Comparison of ENCODE assay signal across 28 cellular contexts in the genomic region with DNA sequence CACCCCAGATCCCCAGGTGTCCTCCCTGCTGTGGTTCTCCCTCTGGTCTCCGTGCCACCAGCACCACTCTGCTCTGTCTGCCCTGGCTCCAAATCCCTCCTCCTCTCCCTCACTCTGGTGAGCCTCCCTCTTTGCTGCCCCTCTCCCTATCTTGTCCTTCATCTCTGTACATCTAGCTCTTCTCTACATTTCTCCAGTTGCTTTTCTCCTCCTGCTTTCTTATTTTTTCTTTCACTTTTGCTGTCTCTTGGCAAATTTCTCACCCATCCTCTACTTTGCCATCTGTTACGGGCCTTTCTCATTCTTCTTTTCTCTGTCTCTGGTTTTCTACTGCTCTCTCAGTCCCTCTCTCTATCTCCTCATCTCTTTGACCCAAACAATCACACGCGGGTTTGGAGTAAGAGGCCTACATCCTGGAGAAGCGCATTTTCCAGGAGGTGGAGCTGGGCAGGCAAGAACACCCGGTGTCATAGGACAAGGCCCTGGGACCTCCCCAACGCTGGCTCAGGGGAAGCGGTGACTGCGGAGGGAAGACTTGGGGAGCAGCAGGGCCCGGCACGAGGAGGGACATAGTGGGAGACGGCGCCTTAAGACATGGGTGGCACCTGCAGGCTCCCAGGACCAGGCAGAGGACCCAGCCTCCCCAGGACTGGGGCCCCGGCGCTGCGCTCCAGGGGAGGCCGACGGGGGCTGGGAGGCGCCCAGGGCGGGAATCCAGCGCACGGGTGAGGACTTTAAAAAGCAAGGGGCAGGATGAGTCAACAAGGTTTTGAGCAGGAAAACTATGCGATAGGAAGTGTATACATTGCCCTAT. TPM values are rescaled to one million over a fixed set of nuclear protein-coding genes. Genes with fewer than 3 reads are reported as not detected.
DNase-seq lines count a peak whose midpoint lies in the region; FAIRE-seq and TF ChIP-seq lines count a peak whose summit lies in the region.
"Had no signal": no experiment of that assay in that cellular context is flagged by ENCODE, and none has a peak within 500 bp of the region (broad histone marks: within the 10 kb centered on the region; RNA-seq: fewer than 3 reads in every experiment).

No MANE protein-coding gene starts in this region.

- peak overlapping the region; percentile 76 for H4K8ac ChIP-seq in trophoblast cell (ENCODE audit: low read depth, low read length)

- H3K4ac ChIP-seq in trophoblast cell (ENCODE audit: low read depth, low read length), result peak overlapping the region; percentile 53

- H2BK5ac ChIP-seq in trophoblast cell (ENCODE audit: low read depth, low read length, poor library complexity), result peak overlapping the region; percentile 91

- H3K27me3 ChIP-seq in hepatocyte (no peaks in the 10 kb centered on the region), trophoblast cell (ENCODE audit: insufficient read depth, low read length) (no peaks in the 10 kb centered on the region), small intestine (ENCODE audit: control insufficient read depth in 2 of 2, insufficient read depth in 2 of 2, low read length in 2 of 2) (no peaks in the 10 kb centered on the region)
- H3K27me3 ChIP-seq: gastrocnemius medialis, MG63, sigmoid colon, vagina had no signal

- H3K4me3 ChIP-seq in hepatocyte (no peak overlapping the region), trophoblast cell (ENCODE audit: low read depth, low read length) (no peak overlapping the region), small intestine (ENCODE audit: low read depth in 1 of 2, low read length in 2 of 2) (no peak overlapping the region)
- H3K4me3 ChIP-seq: gastrocnemius medialis, HAP-1, MG63, sigmoid colon, thoracic aorta, vagina had no signal

- H3K9ac ChIP-seq in trophoblast cell (ENCODE audit: low read length), result no peak overlapping the region

- H4K91ac ChIP-seq in trophoblast cell (ENCODE audit: low read depth, low read length), result peak overlapping the region; percentile 88

- H3K79me2 ChIP-seq in hepatocyte (peaks cover 35% of the 10 kb centered on the region), trophoblast cell (ENCODE audit: control insufficient read depth, insufficient read depth, low read length, poor library complexity) (peaks cover 12% of the 10 kb centered on the region)

- FAIRE-seq in small intestine (lab: Jason Lieb, UNC), result no peak
- FAIRE-seq: RCC 7860 had no signal

- no peaks in the 10 kb centered on the region for H3K9me2 ChIP-seq in hepatocyte (replicated peaks; ENCODE audit: insufficient read depth)

- no peak for TF ChIP-seq CTCF in hepatocyte (IDR thresholded peaks at IDR 0.05; ENCODE audit: poor library complexity)

- peak overlapping the region; percentile 85 for H4K12ac ChIP-seq in trophoblast cell (ENCODE audit: low read depth, low read length)

- peak overlapping the region; percentile 89 for H3K14ac ChIP-seq in trophoblast cell (ENCODE audit: low read length)

- H3K4me2 ChIP-seq in hepatocyte (peak overlapping the region; percentile 66), trophoblast cell (ENCODE audit: low read length) (no peak overlapping the region)

- H2BK12ac ChIP-seq in trophoblast cell (ENCODE audit: low read length), result peak overlapping the region; percentile 69

- H3K23ac ChIP-seq in trophoblast cell (ENCODE audit: low read length), result no peak overlapping the region

- peaks cover 37% of the 10 kb centered on the region for H3K4me1 ChIP-seq in hepatocyte (ENCODE audit: insufficient read depth)
- peaks cover 20 to 27% of the 10 kb centered on the region in 2 experiments for H3K4me1 ChIP-seq in trophoblast cell (ENCODE audit: control insufficient read depth in 1 of 2, insufficient read depth in 2 of 2, low read length in 2 of 2)
- no peaks in the 10 kb centered on the region for H3K4me1 ChIP-seq in small intestine (ENCODE audit: control insufficient read depth in 2 of 2, insufficient read depth in 1 of 2, low read depth in 1 of 2, low read length in 1 of 2)
- H3K4me1 ChIP-seq: gastrocnemius medialis, HAP-1, vagina had no signal

- H2BK120ac ChIP-seq in trophoblast cell (ENCODE audit: insufficient read depth, low read length, poor library complexity), result peak overlapping the region; percentile 94

- peak overlapping the region; percentile 74 for H3K18ac ChIP-seq in trophoblast cell (ENCODE audit: low read length)

- H3K27ac ChIP-seq in hepatocyte, result peak overlapping the region; percentile 87
- peak overlapping the region; percentile 84 for H3K27ac ChIP-seq in trophoblast cell (ENCODE audit: low read depth, low read length)
- H3K27ac ChIP-seq in small intestine (ENCODE audit: low read depth in 1 of 2, low read length in 1 of 2), result no peak overlapping the region
- H3K27ac ChIP-seq: 22Rv1, gastrocnemius medialis, sigmoid colon, thoracic aorta, vagina had no signal

- peak overlapping the region; percentile 31 for H2AFZ ChIP-seq in hepatocyte
- no peak overlapping the region for H2AFZ ChIP-seq in trophoblast cell (ENCODE audit: insufficient read depth, low read length, poor library complexity)

- H3K79me1 ChIP-seq in trophoblast cell (ENCODE audit: low read length), result peaks cover 25% of the 10 kb centered on the region

- no peaks in the 10 kb centered on the region for H3K36me3 ChIP-seq in hepatocyte (replicated peaks; ENCODE audit: insufficient read depth, low read depth)
- H3K36me3 ChIP-seq in trophoblast cell (ENCODE audit: control insufficient read depth in 1 of 2, insufficient read depth in 2 of 2, low read length in 2 of 2), result peaks cover 40 to 47% of the 10 kb centered on the region in 2 experiments
- peaks cover 5 to 10% of the 10 kb centered on the region in 2 donors for H3K36me3 ChIP-seq in small intestine (ENCODE audit: control insufficient read depth in 2 of 2, insufficient read depth in 2 of 2, low read length in 2 of 2)

- 61% methylated on average over 22 of the region's 23 CpGs for WGBS in hepatocyte (ENCODE audit: low lambda C conversion rate, missing lambda C conversion rate)
- WGBS in trophoblast cell (ENCODE audit: extremely low coverage, insufficient coverage, insufficient read length), result no CpG with 5 or more reads among the region's 23 CpGs
- 85 to 95% (median 87%) methylated on average over 23 of the region's 23 CpGs for WGBS in small intestine, 3 donors

- peak; percentile 12 for DNase-seq in DMS53 (lab: John Stamatoyannopoulos, UW)
- DNase-seq in DMS53 treated with DMSO at 0.1 percent for 48 hours (lab: John Stamatoyannopoulos, UW; ENCODE audit: unreplicated experiment), result no peak
- peak; percentile 4 for DNase-seq in SK-N-DZ (ENCODE audit: low spot score)
- DNase-seq in hepatocyte (ENCODE audit: low spot score), result no peak
- peak in 1 of 2 donors; percentile 36 for DNase-seq in trophoblast cell
- DNase-seq in small intestine, result no peak
- no peak for DNase-seq in NCI-H524 treated with DMSO at 0.1 percent for 48 hours (lab: John Stamatoyannopoulos, UW)
- no peak for DNase-seq in activated gamma-delta T cell (lab: John Stamatoyannopoulos, UW)
- DNase-seq: activated CD4-positive, alpha-beta T cell treated with anti-CD3 and anti-CD28 coated beads, Interleukin-2, amount 50 U/mL, for 48 hours; activated CD8-positive, alpha-beta memory T cell treated with anti-CD3 and anti-CD28 coated beads, Interleukin-2, amount 50 U/mL, for 48 hours; aorta; caudate nucleus; CD4-positive, alpha-beta memory T cell; DMS153; gastrocnemius medialis; hypothalamus; KG1; MG63; naive thymus-derived CD8-positive, alpha-beta T cell; NCI-H2029; sigmoid colon; stimulated activated CD4-positive, alpha-beta T cell treated with anti-CD3 and anti-CD28 coated beads, Interleukin-15, amount 100 ng/mL, for 24 hours; stimulated activated naive CD8-positive, alpha-beta T cell treated with anti-CD3 and anti-CD28 coated beads, Interleukin-15, Interleukin-2, amounts not matched to agents 100 U/mL and 50 U/mL, for 24 hours had no signal

- H2AK5ac ChIP-seq in trophoblast cell (ENCODE audit: low read length), result peak overlapping the region; percentile 79

- no peaks in the 10 kb centered on the region for H4K20me1 ChIP-seq in hepatocyte (ENCODE audit: insufficient read depth, poor library complexity, severe bottlenecking)

- H3K9me3 ChIP-seq in hepatocyte (ENCODE audit: low read depth), result no peaks in the 10 kb centered on the region
- peaks cover 13% of the 10 kb centered on the region for H3K9me3 ChIP-seq in trophoblast cell (ENCODE audit: insufficient read depth, low read depth, low read length)
- H3K9me3 ChIP-seq in small intestine (ENCODE audit: control insufficient read depth, low read depth), result no peaks in the 10 kb centered on the region
- H3K9me3 ChIP-seq: gastrocnemius medialis, HAP-1, sigmoid colon, thoracic aorta, vagina had no signal

RNA-seq across cellular contexts. Expression of a gene that starts 9.9 kb away (rescaled TPM):
- polyA plus RNA-seq in SK-N-DZ (2014; cell fraction: cytosol; rRNA removed), result 6.5 and 9.1 TPM in 2 replicates
- polyA plus RNA-seq in SK-N-DZ (2014; cell fraction: nucleus; rRNA removed), result 4.4 and 5.1 TPM in 2 replicates
- total RNA-seq in hepatocyte, result 11.9 and 21.3 TPM in 2 replicates
- polyA plus RNA-seq in hepatocyte (10.8 and 15.4 TPM in 2 replicates), small intestine (1 to 10 TPM; 2.2 to 4.4 (median 3.4) TPM)
- 37.3 and 37.8 TPM in 2 replicates for polyA plus RNA-seq in trophoblast cell (2013)

Comparison
In these comparisons a context has a peak if more than half of its experiments do, and no peak if none do; other contexts are left out.
1. DNase-seq: peak in DMS53 (single experiment) and SK-N-DZ (single experiment); none in DMS53 treated with DMSO at 0.1 percent for 48 hours (single experiment), hepatocyte (single experiment), small intestine (single experiment), NCI-H524 treated with DMSO at 0.1 percent for 48 hours (single experiment) and activated gamma-delta T cell (single experiment).
2. H3K27ac ChIP-seq: peak in hepatocyte (single experiment) and trophoblast cell (single experiment); none in small intestine (0 of 2).